Comparison of ENCODE assay signal across 12 cellular contexts in the genomic region with DNA sequence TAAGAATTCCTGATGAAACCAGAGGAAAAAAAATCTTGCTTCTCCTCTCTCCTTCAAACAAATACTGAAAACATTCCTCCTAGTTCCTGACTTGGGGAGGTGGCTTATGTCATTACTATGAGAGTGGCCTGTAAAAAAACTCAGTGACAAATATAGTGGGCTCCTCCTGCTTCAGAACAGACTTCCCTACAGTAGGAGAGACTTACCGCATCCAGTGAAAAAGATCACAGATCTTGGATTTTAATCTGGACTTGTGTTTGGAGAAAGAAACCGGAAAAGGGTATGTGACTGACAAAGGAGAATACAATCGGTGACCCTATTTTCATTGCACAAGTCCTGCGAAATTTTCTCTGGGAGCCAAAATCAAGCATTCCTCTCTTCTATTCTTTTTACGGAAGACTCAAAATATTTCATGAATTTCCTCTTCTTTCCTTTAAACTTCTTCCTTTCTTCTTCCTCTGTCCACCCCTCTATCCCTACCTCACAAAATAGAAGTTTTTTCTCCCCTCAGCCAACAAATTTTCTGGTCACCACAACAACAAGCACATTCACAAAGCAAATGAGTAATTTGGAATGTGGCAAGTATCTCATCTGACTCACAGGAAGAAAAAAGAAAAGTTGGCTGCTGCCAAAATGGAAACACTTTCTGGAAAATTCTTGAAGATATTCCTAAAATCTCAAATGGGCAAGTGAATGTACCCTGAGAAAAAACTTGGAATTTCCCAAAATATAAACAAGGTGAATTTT.
DNase-seq lines count a peak whose midpoint lies in the region; ATAC-seq and TF ChIP-seq lines count a peak whose summit lies in the region.
"Had no signal": no experiment of that assay in that cellular context is flagged by ENCODE, and none has a peak within 500 bp of the region (broad histone marks: within the 10 kb centered on the region; RNA-seq: fewer than 3 reads in every experiment).

No MANE protein-coding gene starts in this region.

- no peaks in the 10 kb centered on the region for H3K36me3 ChIP-seq in SK-N-SH (replicated peaks in 1 of 2; ENCODE audit: control insufficient read depth in 1 of 2, insufficient read depth in 2 of 2, low read length in 1 of 2)

- no peak overlapping the region for H3K4me2 ChIP-seq in SK-N-SH

- ATAC-seq in omental fat pad (ENCODE audit: low FRiP score), result peak; percentile 42
- ATAC-seq: CD8-positive, alpha-beta T cell; K562 had no signal

- H3F3A ChIP-seq in SK-N-SH (replicated peaks; ENCODE audit: insufficient read depth), result peaks cover 3% of the 10 kb centered on the region

- CTCF ChIA-PET in SK-N-SH (lab: Yijun Ruan, JAX), result no interaction called here

- no peaks in the 10 kb centered on the region for H4K20me1 ChIP-seq in SK-N-SH (ENCODE audit: insufficient read depth)

- peak overlapping the region; percentile 14; the same call in 1 of the 2 replicates for H3K9ac ChIP-seq in SK-N-SH

- intact Hi-C loops in head of caudate nucleus (cut with DNase I), result no loop called here

- H3K79me2 ChIP-seq in SK-N-SH (ENCODE audit: insufficient read depth), result no peaks in the 10 kb centered on the region

- H3K27me3 ChIP-seq in SK-N-SH (ENCODE audit: insufficient read depth), result no peaks in the 10 kb centered on the region

- no peaks in the 10 kb centered on the region for H3K9me3 ChIP-seq in SK-N-SH

- peak overlapping the region in 1 of 2 experiments; percentile 74; a peak in 2 of 4 replicates for H3K27ac ChIP-seq in SK-N-SH (ENCODE audit: low read depth in 2 of 2, low read length in 1 of 2)

- DNase-seq in AG20443 (ENCODE audit: low spot score), result peak; percentile 71
- DNase-seq in SK-N-SH, result no peak
- peak; percentile 93 for DNase-seq in fibroblast of the aortic adventitia (ENCODE audit: low read depth)
- DNase-seq in omental fat pad (ENCODE audit: low spot score), result no peak
- no peak for DNase-seq in head of caudate nucleus
- DNase-seq in NCI-H345 (lab: John Stamatoyannopoulos, UW), result no peak
- DNase-seq in globus pallidus (ENCODE audit: low spot score), result no peak
- DNase-seq in cerebellar nuclear complex (lab: John Stamatoyannopoulos, UW), result no peak
- DNase-seq: activated CD4-positive, alpha-beta T cell treated with anti-CD3 and anti-CD28 coated beads, Interleukin-2, amount 10 ng/mL, durations not matched to agents 7 days and 5 days; amygdala; CD8-positive, alpha-beta T cell had no signal

- TF ChIP-seq CTCF in SK-N-SH (IDR thresholded peaks at IDR 0.05), result no peak
- no peak for TF ChIP-seq CTCF in fibroblast of the aortic adventitia (IDR thresholded peaks at IDR 0.05; ENCODE audit: insufficient read depth, low read length)
- no peak for TF ChIP-seq CTCF in omental fat pad (IDR thresholded peaks at IDR 0.05)

- WGBS in SK-N-SH (ENCODE audit: low lambda C conversion rate), result 84% methylated on average over 5 of the region's 5 CpGs

- peak in 1 of 2 experiments; percentile 34; a peak in 1 of 4 replicates for TF ChIP-seq EP300 in SK-N-SH (IDR thresholded peaks at IDR 0.05; ENCODE audit: borderline replicate concordance in 1 of 2, low read depth in 1 of 2, low read length in 1 of 2)

- POLR2A ChIA-PET in SK-N-SH (lab: Yijun Ruan, JAX), result no interaction called here

- no peak overlapping the region for H3K4me3 ChIP-seq in SK-N-SH (ENCODE audit: low read depth in 2 of 2, low read length in 1 of 2)
- no peak overlapping the region for H3K4me3 ChIP-seq in fibroblast of the aortic adventitia (ENCODE audit: low read depth, low read length)
- H3K4me3 ChIP-seq: K562 had no signal

- TF ChIP-seq RAD21 in SK-N-SH (IDR thresholded peaks at IDR 0.05; ENCODE audit: low read length), result no peak

- H2AFZ ChIP-seq in SK-N-SH (ENCODE audit: low read depth), result peak overlapping the region; percentile 27; the same call in 1 of the 2 replicates

- H3K9me2 ChIP-seq in SK-N-SH, result no peaks in the 10 kb centered on the region

- peaks cover 0 to 7% of the 10 kb centered on the region in 2 experiments; a peak in 1 of 4 replicates for H3K4me1 ChIP-seq in SK-N-SH (ENCODE audit: control insufficient read depth in 1 of 2, insufficient read depth in 2 of 2, low read depth in 1 of 2, low read length in 1 of 2)

TF ChIP-seq in SK-N-SH, 30 proteins besides CTCF, POLR2A, EP300 and RAD21:
- TF ChIP-seq FOXM1 (IDR thresholded peaks at IDR 0.05; ENCODE audit: low read depth), result no peak
- peak; percentile 31; the same call in 1 of the 2 replicates for TF ChIP-seq TCF12 (IDR thresholded peaks at IDR 0.05)
- TF ChIP-seq JUND (IDR thresholded peaks at IDR 0.05), result peak; percentile 43
- no peak for TF ChIP-seq RCOR1 (IDR thresholded peaks at IDR 0.05; ENCODE audit: low read length)
- TF ChIP-seq, protein P1, sequence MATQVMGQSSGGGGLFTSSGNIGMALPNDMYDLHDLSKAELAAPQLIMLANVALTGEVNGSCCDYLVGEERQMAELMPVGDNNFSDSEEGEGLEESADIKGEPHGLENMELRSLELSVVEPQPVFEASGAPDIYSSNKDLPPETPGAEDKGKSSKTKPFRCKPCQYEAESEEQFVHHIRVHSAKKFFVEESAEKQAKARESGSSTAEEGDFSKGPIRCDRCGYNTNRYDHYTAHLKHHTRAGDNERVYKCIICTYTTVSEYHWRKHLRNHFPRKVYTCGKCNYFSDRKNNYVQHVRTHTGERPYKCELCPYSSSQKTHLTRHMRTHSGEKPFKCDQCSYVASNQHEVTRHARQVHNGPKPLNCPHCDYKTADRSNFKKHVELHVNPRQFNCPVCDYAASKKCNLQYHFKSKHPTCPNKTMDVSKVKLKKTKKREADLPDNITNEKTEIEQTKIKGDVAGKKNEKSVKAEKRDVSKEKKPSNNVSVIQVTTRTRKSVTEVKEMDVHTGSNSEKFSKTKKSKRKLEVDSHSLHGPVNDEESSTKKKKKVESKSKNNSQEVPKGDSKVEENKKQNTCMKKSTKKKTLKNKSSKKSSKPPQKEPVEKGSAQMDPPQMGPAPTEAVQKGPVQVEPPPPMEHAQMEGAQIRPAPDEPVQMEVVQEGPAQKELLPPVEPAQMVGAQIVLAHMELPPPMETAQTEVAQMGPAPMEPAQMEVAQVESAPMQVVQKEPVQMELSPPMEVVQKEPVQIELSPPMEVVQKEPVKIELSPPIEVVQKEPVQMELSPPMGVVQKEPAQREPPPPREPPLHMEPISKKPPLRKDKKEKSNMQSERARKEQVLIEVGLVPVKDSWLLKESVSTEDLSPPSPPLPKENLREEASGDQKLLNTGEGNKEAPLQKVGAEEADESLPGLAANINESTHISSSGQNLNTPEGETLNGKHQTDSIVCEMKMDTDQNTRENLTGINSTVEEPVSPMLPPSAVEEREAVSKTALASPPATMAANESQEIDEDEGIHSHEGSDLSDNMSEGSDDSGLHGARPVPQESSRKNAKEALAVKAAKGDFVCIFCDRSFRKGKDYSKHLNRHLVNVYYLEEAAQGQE (IDR thresholded peaks at IDR 0.05; ENCODE audit: low read depth, low read length), result no peak
- TF ChIP-seq, protein P2, sequence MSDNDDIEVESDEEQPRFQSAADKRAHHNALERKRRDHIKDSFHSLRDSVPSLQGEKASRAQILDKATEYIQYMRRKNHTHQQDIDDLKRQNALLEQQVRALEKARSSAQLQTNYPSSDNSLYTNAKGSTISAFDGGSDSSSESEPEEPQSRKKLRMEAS (IDR thresholded peaks at IDR 0.05; ENCODE audit: low read depth), result no peak
- peak; percentile 77 for TF ChIP-seq FOSL2 (IDR thresholded peaks at IDR 0.05; ENCODE audit: borderline replicate concordance, low read depth)
- TF ChIP-seq NFIC (IDR thresholded peaks at IDR 0.05; ENCODE audit: borderline replicate concordance), result peak; percentile 64
- no peak for TF ChIP-seq TAF1 (IDR thresholded peaks at IDR 0.05; ENCODE audit: borderline replicate concordance, low read depth, low read length)
- no peak for TF ChIP-seq EZH2phosphoT487 (IDR thresholded peaks at IDR 0.05; ENCODE audit: borderline replicate concordance, low read depth)

Comparison
In these comparisons a context has a peak if more than half of its experiments do, and no peak if none do; other contexts are left out.
1. DNase-seq: peak in AG20443 (single experiment) and fibroblast of the aortic adventitia (single experiment); none in SK-N-SH (single experiment), omental fat pad (single experiment), head of caudate nucleus (0 of 42), NCI-H345 (single experiment), globus pallidus (single experiment) and cerebellar nuclear complex (0 of 2).